Comparison of ENCODE assay signal across 21 cellular contexts in the genomic region with DNA sequence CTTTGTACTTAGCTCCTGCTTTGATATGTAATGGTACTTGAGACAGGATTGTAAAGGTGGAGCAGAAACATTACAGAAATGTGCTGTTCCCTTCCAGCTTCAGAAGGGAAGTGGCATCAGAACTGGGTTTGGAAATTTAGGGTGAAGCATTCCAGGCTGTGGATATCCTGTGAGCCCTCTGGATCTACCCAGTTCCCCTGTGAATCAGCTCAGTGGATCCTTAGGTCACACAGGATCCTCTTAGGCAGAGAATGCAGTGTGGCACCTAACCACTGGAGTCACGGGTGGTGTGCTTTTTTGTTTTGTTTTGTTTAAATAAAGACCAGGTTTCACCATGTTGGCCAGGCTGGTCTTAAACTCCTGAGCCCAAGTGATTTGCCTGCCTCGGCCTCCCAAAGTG.
"Had no signal": no experiment of that assay in that cellular context is flagged by ENCODE, and none has a peak within 500 bp of the region (broad histone marks: within the 10 kb centered on the region; RNA-seq: fewer than 3 reads in every experiment).

No MANE protein-coding gene starts in this region.

- H3K27ac Mint-ChIP-seq: activated T-cell treated with anti-CD3 and anti-CD28 coated beads, Interleukin-2, amount 50 U/mL, for 72 hours; immature natural killer cell; T-cell; T-helper 2 cell treated with Interferon-gamma antibody and Interleukin-4, amounts not matched to agents 5 μg/mL and 100 μg/mL, for 36 hours had no signal

- H3K4me1 Mint-ChIP-seq: naive B cell had no signal

- H3K27me3 ChIP-seq: heart right ventricle, spleen, upper lobe of right lung had no signal

- H3K4me3 ChIP-seq: heart right ventricle, lower lobe of right lung, spleen, upper lobe of right lung had no signal

- H3K4me3 Mint-ChIP-seq: activated naive CD4-positive, alpha-beta T cell treated with anti-CD3 and anti-CD28 coated beads, Interleukin-2, amount 10 ng/mL, durations not matched to agents 7 days and 5 days; immature natural killer cell; naive B cell had no signal

- H3K9me3 ChIP-seq: heart right ventricle, lower lobe of right lung, spleen, upper lobe of right lung had no signal

- H3K27ac ChIP-seq: heart right ventricle, lower lobe of right lung, spleen, upper lobe of right lung had no signal

- ATAC-seq: activated T-cell treated with anti-CD3 and anti-CD28 coated beads, Interleukin-2, amount 50 U/mL, for 72 hours; left lobe of liver; lower lobe of right lung; stimulated activated naive CD8-positive, alpha-beta T cell treated with anti-CD3 and anti-CD28 coated beads, Interleukin-15, Interleukin-2, amounts not matched to agents 100 U/mL and 50 U/mL, for 24 hours; T-cell; upper lobe of right lung had no signal

- H3K27me3 Mint-ChIP-seq: naive B cell, progenitor cell of endocrine pancreas had no signal

- DNase-seq: activated CD4-positive, alpha-beta T cell treated with anti-CD3 and anti-CD28 coated beads, Interleukin-2, amount 50 U/mL, for 4 hours; activated CD8-positive, alpha-beta memory T cell treated with anti-CD3 and anti-CD28 coated beads for 24 hours; activated effector memory CD4-positive, alpha-beta T cell treated with Interleukin-2 at 50 U/mL for 16 hours; activated naive CD4-positive, alpha-beta T cell treated with anti-CD3 and anti-CD28 coated beads, Interleukin-2, amount 10 ng/mL, durations not matched to agents 7 days and 5 days; activated T-cell treated with anti-CD3 and anti-CD28 coated beads, Interleukin-2, amount 50 U/mL, for 72 hours; amygdala; erythroblast; foreskin fibroblast; heart right ventricle; immature natural killer cell; lower lobe of right lung; naive B cell; retina; spleen; stimulated activated CD4-positive, alpha-beta T cell treated with anti-CD3 and anti-CD28 coated beads, Interleukin-4, amount 100 ng/mL, for 24 hours; stimulated activated naive CD8-positive, alpha-beta T cell treated with anti-CD3 and anti-CD28 coated beads, Interleukin-15, Interleukin-2, amounts not matched to agents 100 U/mL and 50 U/mL, for 24 hours; T-cell; upper lobe of right lung had no signal

- H3K4me1 ChIP-seq: heart right ventricle, upper lobe of right lung had no signal

- H3K36me3 ChIP-seq: heart right ventricle, lower lobe of right lung, spleen, upper lobe of right lung had no signal

- H3K36me3 Mint-ChIP-seq: activated naive CD4-positive, alpha-beta T cell treated with anti-CD3 and anti-CD28 coated beads, Interleukin-2, amount 10 ng/mL, durations not matched to agents 7 days and 5 days; immature natural killer cell; naive B cell; T-cell had no signal

- H3K9me3 Mint-ChIP-seq: activated naive CD4-positive, alpha-beta T cell treated with anti-CD3 and anti-CD28 coated beads, Interleukin-2, amount 10 ng/mL, durations not matched to agents 7 days and 5 days; activated T-cell treated with anti-CD3 and anti-CD28 coated beads, Interleukin-2, amount 50 U/mL, for 72 hours; immature natural killer cell; naive B cell; T-cell; T-helper 2 cell treated with Interferon-gamma antibody and Interleukin-4, amounts not matched to agents 5 μg/mL and 100 μg/mL, for 36 hours had no signal
